4 cellular contexts compared by ENCODE assay signal in genomic region chr3:17648630-17649355, GRCh38.
DNase-seq lines count a peak whose midpoint lies in the region; ATAC-seq, FAIRE-seq and TF ChIP-seq lines count a peak whose summit lies in the region.
"Not testable (repeated sequence)": the region's sequence is repeated elsewhere in the genome, so short reads cannot be mapped to it uniquely, and the experiment has no call there.

No MANE protein-coding gene starts in this region.

- not testable (repeated sequence) for TF ChIP-seq CTCF in LNCaP clone FGC (IDR thresholded peaks at IDR 0.05; ENCODE audit: control insufficient read depth, extremely low read depth, insufficient read depth); K562 (IDR thresholded peaks at IDR 0.05 in 2 of 3, conservative IDR thresholded peaks at IDR 0.05 in 1 of 3; ENCODE audit: insufficient read depth in 2 of 3, low read depth in 1 of 3, low read length in 3 of 3)

- FAIRE-seq in GM19239 (lab: Jason Lieb, UNC), result peak; percentile 35
- not testable (repeated sequence) for FAIRE-seq in K562 (lab: Jason Lieb, UNC)

- DNase-seq in DMS 273 (lab: John Stamatoyannopoulos, UW; ENCODE audit: unreplicated experiment), result peak; percentile 3
- not testable (repeated sequence) for DNase-seq in GM19239 (ENCODE audit: insufficient read length, low spot score); K562 (ENCODE audit: extremely low read depth in 1 of 4, low spot score in 3 of 4)
- DNase-seq in LNCaP clone FGC (ENCODE audit: low read depth), result peak; percentile 79

- TF ChIP-seq POLR2A in K562 (conservative IDR thresholded peaks at IDR 0.05), result not testable (repeated sequence)

- not testable (repeated sequence) for H3K27ac ChIP-seq in K562 (ENCODE audit: extremely low read depth, low read depth, low read length)

- H3K36me3 ChIP-seq in K562 (ENCODE audit: control insufficient read depth, insufficient read depth, low read length), result not testable (repeated sequence)

- H3K27me3 ChIP-seq in K562 (ENCODE audit: control insufficient read depth in 2 of 2, insufficient read depth in 2 of 2, low read length in 2 of 2), result not testable (repeated sequence)

- H4K20me1 ChIP-seq in K562 (replicated peaks; ENCODE audit: control insufficient read depth, insufficient read depth, low read length), result not testable (repeated sequence)

- intact Hi-C loops in K562 (cut with micrococcal nuclease), result loop anchor here (5.0 kb wide), 1 partner anchor 216 kb away; no protein-coding TSS in a partner anchor

- not testable (repeated sequence) for H3K79me2 ChIP-seq in K562 (ENCODE audit: control insufficient read depth, insufficient read depth, low read length)

- not testable (repeated sequence) for H3K4me1 ChIP-seq in K562 (replicated peaks in 1 of 2; ENCODE audit: control insufficient read depth in 2 of 2, insufficient read depth in 2 of 2, low read length in 2 of 2)

- H3K9ac ChIP-seq in K562 (ENCODE audit: insufficient read depth in 1 of 2, low read depth in 2 of 2, low read length in 2 of 2), result not testable (repeated sequence)

- in situ Hi-C loops in K562 (cut with MboI), result loop anchor here (25.0 kb wide), 1 partner anchor 189 kb away; no protein-coding TSS in a partner anchor

- BruUV-seq in K562 (replicated peaks; lab: Mats Ljungman, UMichigan), result not testable (repeated sequence)

- H3K9me1 ChIP-seq in K562 (ENCODE audit: control insufficient read depth, insufficient read depth, low read length), result not testable (repeated sequence)

- not testable (repeated sequence) for H2AFZ ChIP-seq in K562 (ENCODE audit: low read depth, low read length)

- TF ChIP-seq EP300 in K562 (IDR thresholded peaks at IDR 0.05; ENCODE audit: low read length), result not testable (repeated sequence)

- H3K4me3 ChIP-seq in LNCaP clone FGC (ENCODE audit: low read depth, low read length); K562: not testable (repeated sequence)

- POLR2A ChIA-PET in K562 (lab: Yijun Ruan, JAX), result interaction anchor here (0.6 kb wide), 1 partner anchor 12 kb away, joined by 3 read pairs; no protein-coding TSS in a partner anchor

- TF ChIP-seq RAD21 in K562 (CRISPR knock-in tag; conservative IDR thresholded peaks at IDR 0.05 in 1 of 2, IDR thresholded peaks at IDR 0.05 in 1 of 2), result not testable (repeated sequence)

- not testable (repeated sequence) for H3K9me3 ChIP-seq in K562 (replicated peaks; ENCODE audit: control insufficient read depth, insufficient read depth, low read depth, low read length)

- ATAC-seq in K562, result not testable (repeated sequence)

- H3K4me2 ChIP-seq in K562 (ENCODE audit: insufficient read depth, low read length), result not testable (repeated sequence)

- CTCF ChIA-PET in K562 (lab: Yijun Ruan, JAX; ENCODE audit: low intra/inter-chr PET ratio), result not testable (repeated sequence)

- WGBS in K562 (ENCODE audit: insufficient coverage, low coverage, missing lambda C conversion rate), result 71% methylated on average over 8 of the region's 8 CpGs

TF ChIP-seq in K562, 482 proteins besides CTCF, POLR2A, EP300 and RAD21:
- TF ChIP-seq ZNF184 (CRISPR knock-in tag; IDR thresholded peaks at IDR 0.05), result peak; percentile 86
- TF ChIP-seq BCOR (IDR thresholded peaks at IDR 0.05), result 0 out of 2 replicates have a peak, but pooled peaks have one; percentile 24
- TF ChIP-seq ZNF146 (CRISPR knock-in tag; IDR thresholded peaks at IDR 0.05; ENCODE audit: unreplicated experiment), result peak; percentile 68
- peak; percentile 29 for TF ChIP-seq RBM25 (IDR thresholded peaks at IDR 0.05; ENCODE audit: low read depth, low read length, severe bottlenecking)
- peak; percentile 72 for TF ChIP-seq NFIC (IDR thresholded peaks at IDR 0.05)
